Comparison of ENCODE assay signal across 39 cellular contexts in the genomic region with DNA sequence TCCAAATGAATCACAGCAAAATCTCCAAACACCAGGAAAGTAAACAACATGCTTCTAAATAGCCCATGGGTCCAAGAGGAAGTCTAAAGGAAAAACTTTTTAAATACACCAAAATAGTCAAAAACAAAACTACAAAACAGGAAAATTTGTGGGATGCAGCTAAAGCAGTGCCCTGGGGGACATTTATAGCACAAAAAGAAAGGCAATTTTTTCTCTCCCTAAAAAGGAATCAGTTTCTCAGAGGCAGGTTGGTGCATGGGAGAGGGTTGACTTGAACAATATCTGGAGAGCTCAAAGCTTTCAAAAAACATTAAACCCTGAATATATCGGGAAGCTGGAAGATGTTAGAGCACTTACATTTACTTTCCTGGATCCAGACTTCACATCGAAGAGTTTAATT. TPM values are rescaled to one million over a fixed set of nuclear protein-coding genes. Genes with fewer than 3 reads are reported as not detected.
"Had no signal": no experiment of that assay in that cellular context is flagged by ENCODE, and none has a peak within 500 bp of the region (broad histone marks: within the 10 kb centered on the region; RNA-seq: fewer than 3 reads in every experiment).

No MANE protein-coding gene starts in this region.

- H3K36me3 Mint-ChIP-seq: activated CD4-positive, alpha-beta memory T cell treated with anti-CD3 and anti-CD28 coated beads for 36 hours; activated naive CD4-positive, alpha-beta T cell treated with anti-CD3 and anti-CD28 coated beads, Interleukin-2, amount 10 ng/mL, durations not matched to agents 7 days and 5 days; activated naive CD4-positive, alpha-beta T cell treated with anti-CD3 and anti-CD28 coated beads, Interleukin-2, amount 50 U/mL, for 72 hours; activated naive CD8-positive, alpha-beta T cell treated with anti-CD3 and anti-CD28 coated beads, Interleukin-2, amount 10 ng/mL, durations not matched to agents 7 days and 5 days had no signal

- H3K4me1 ChIP-seq: ascending aorta, esophagus squamous epithelium, gastroesophageal sphincter had no signal

- ATAC-seq: activated CD4-positive, alpha-beta T cell treated with anti-CD3 and anti-CD28 coated beads for 36 hours; activated CD8-positive, alpha-beta memory T cell treated with anti-CD3 and anti-CD28 coated beads, Interleukin-2, amount 10 ng/mL, durations not matched to agents 7 days and 5 days; activated CD8-positive, alpha-beta T cell treated with anti-CD3 and anti-CD28 coated beads, Interleukin-2, amount 10 ng/mL, durations not matched to agents 7 days and 5 days; activated naive CD4-positive, alpha-beta T cell treated with anti-CD3 and anti-CD28 coated beads, Interleukin-2, amount 50 U/mL, for 72 hours; gastroesophageal sphincter; heart right ventricle; T-helper 17 cell had no signal

- H3K9me3 Mint-ChIP-seq: activated CD4-positive, alpha-beta T cell treated with anti-CD3 and anti-CD28 coated beads, Interleukin-2, amount 10 ng/mL, durations not matched to agents 24 days and 14 days; activated naive CD4-positive, alpha-beta T cell treated with anti-CD3 and anti-CD28 coated beads, Interleukin-2, amount 10 ng/mL, durations not matched to agents 7 days and 5 days; activated naive CD4-positive, alpha-beta T cell treated with anti-CD3 and anti-CD28 coated beads, Interleukin-2, amount 50 U/mL, for 72 hours; activated T-helper 1 cell treated with anti-CD3 and anti-CD28 coated beads, Interleukin-12 subunit alpha, Interleukin-12 subunit beta, Interleukin-2, Interleukin-4 antibody, amounts not matched to agents 30 ng/mL and 10 ng/mL and 1 ng/mL, durations not matched to agents 14 hours and 24 hours and 36 hours; activated T-helper 2 cell treated with anti-CD3 and anti-CD28 coated beads, Interferon-gamma antibody, Interleukin-2, Interleukin-4, amounts not matched to agents 10 μg/mL and 5 μg/mL and 100 μg/mL, durations not matched to agents 14 hours and 24 hours and 36 hours; central memory CD8-positive, alpha-beta T cell; dendritic cell treated with granulocyte-macrophage colony-stimulating factor and Interleukin-4, amounts not matched to agents 40 ng/mL and 50 ng/mL, for 4 days; T-helper 2 cell treated with Interferon-gamma antibody and Interleukin-4, amounts not matched to agents 5 μg/mL and 100 μg/mL, for 36 hours had no signal

- H3K27ac ChIP-seq: ascending aorta, brain microvascular endothelial cell, coronary artery, dorsolateral prefrontal cortex, epithelial cell of prostate, esophagus squamous epithelium, gastroesophageal sphincter, heart right ventricle had no signal

- H3K27me3 Mint-ChIP-seq: activated CD4-positive, alpha-beta memory T cell treated with anti-CD3 and anti-CD28 coated beads for 36 hours; activated CD8-positive, alpha-beta memory T cell treated with anti-CD3 and anti-CD28 coated beads, Interleukin-2, amount 10 ng/mL, durations not matched to agents 7 days and 5 days; central memory CD8-positive, alpha-beta T cell had no signal

- H3K4me3 Mint-ChIP-seq: activated CD4-positive, alpha-beta memory T cell treated with anti-CD3 and anti-CD28 coated beads for 36 hours; activated CD4-positive, alpha-beta T cell treated with anti-CD3 and anti-CD28 coated beads for 36 hours; activated CD4-positive, alpha-beta T cell treated with anti-CD3 and anti-CD28 coated beads, Interleukin-2, amount 10 ng/mL, durations not matched to agents 24 days and 14 days; activated CD8-positive, alpha-beta memory T cell treated with anti-CD3 and anti-CD28 coated beads, Interleukin-2, amount 10 ng/mL, durations not matched to agents 7 days and 5 days; activated CD8-positive, alpha-beta T cell treated with anti-CD3 and anti-CD28 coated beads, Interleukin-2, amount 10 ng/mL, durations not matched to agents 7 days and 5 days; activated naive CD4-positive, alpha-beta T cell treated with anti-CD3 and anti-CD28 coated beads, Interleukin-2, amount 10 ng/mL, durations not matched to agents 7 days and 5 days; activated naive CD8-positive, alpha-beta T cell treated with anti-CD3 and anti-CD28 coated beads, Interleukin-2, amount 10 ng/mL, durations not matched to agents 7 days and 5 days; activated T-helper 1 cell treated with anti-CD3 and anti-CD28 coated beads, Interleukin-12 subunit alpha, Interleukin-12 subunit beta, Interleukin-2, Interleukin-4 antibody, amounts not matched to agents 30 ng/mL and 10 ng/mL and 1 ng/mL, durations not matched to agents 14 hours and 24 hours and 36 hours; central memory CD8-positive, alpha-beta T cell; dendritic cell treated with granulocyte-macrophage colony-stimulating factor and Interleukin-4, amounts not matched to agents 40 ng/mL and 50 ng/mL, for 4 days; T-helper 17 cell; T-helper 2 cell treated with Interferon-gamma antibody and Interleukin-4, amounts not matched to agents 5 μg/mL and 100 μg/mL, for 36 hours had no signal

- H3K36me3 ChIP-seq: ascending aorta, brain microvascular endothelial cell, esophagus squamous epithelium, gastroesophageal sphincter, heart right ventricle had no signal

- H3K27ac Mint-ChIP-seq: activated CD4-positive, alpha-beta memory T cell treated with anti-CD3 and anti-CD28 coated beads for 36 hours; activated CD4-positive, alpha-beta T cell treated with anti-CD3 and anti-CD28 coated beads for 36 hours; activated CD4-positive, alpha-beta T cell treated with anti-CD3 and anti-CD28 coated beads, Interleukin-2, amount 10 ng/mL, durations not matched to agents 24 days and 14 days; activated CD8-positive, alpha-beta memory T cell treated with anti-CD3 and anti-CD28 coated beads, Interleukin-2, amount 10 ng/mL, durations not matched to agents 7 days and 5 days; activated CD8-positive, alpha-beta T cell treated with anti-CD3 and anti-CD28 coated beads, Interleukin-2, amount 10 ng/mL, durations not matched to agents 7 days and 5 days; activated naive CD4-positive, alpha-beta T cell treated with anti-CD3 and anti-CD28 coated beads, Interleukin-2, amount 10 ng/mL, durations not matched to agents 7 days and 5 days; activated naive CD4-positive, alpha-beta T cell treated with anti-CD3 and anti-CD28 coated beads, Interleukin-2, amount 50 U/mL, for 72 hours; activated naive CD8-positive, alpha-beta T cell treated with anti-CD3 and anti-CD28 coated beads, Interleukin-2, amount 10 ng/mL, durations not matched to agents 7 days and 5 days; activated T-helper 1 cell treated with anti-CD3 and anti-CD28 coated beads, Interleukin-12 subunit alpha, Interleukin-12 subunit beta, Interleukin-2, Interleukin-4 antibody, amounts not matched to agents 30 ng/mL and 10 ng/mL and 1 ng/mL, durations not matched to agents 14 hours and 24 hours and 36 hours; activated T-helper 2 cell treated with anti-CD3 and anti-CD28 coated beads, Interferon-gamma antibody, Interleukin-2, Interleukin-4, amounts not matched to agents 10 μg/mL and 5 μg/mL and 100 μg/mL, durations not matched to agents 14 hours and 24 hours and 36 hours; dendritic cell treated with granulocyte-macrophage colony-stimulating factor and Interleukin-4, amounts not matched to agents 40 ng/mL and 50 ng/mL, for 4 days; T-helper 17 cell; T-helper 2 cell treated with Interferon-gamma antibody and Interleukin-4, amounts not matched to agents 5 μg/mL and 100 μg/mL, for 36 hours had no signal

- H3K4me1 Mint-ChIP-seq: activated CD4-positive, alpha-beta T cell treated with anti-CD3 and anti-CD28 coated beads for 36 hours; activated CD4-positive, alpha-beta T cell treated with anti-CD3 and anti-CD28 coated beads, Interleukin-2, amount 10 ng/mL, durations not matched to agents 24 days and 14 days; activated CD8-positive, alpha-beta memory T cell treated with anti-CD3 and anti-CD28 coated beads, Interleukin-2, amount 10 ng/mL, durations not matched to agents 7 days and 5 days; activated naive CD4-positive, alpha-beta T cell treated with anti-CD3 and anti-CD28 coated beads, Interleukin-2, amount 10 ng/mL, durations not matched to agents 7 days and 5 days; activated naive CD8-positive, alpha-beta T cell treated with anti-CD3 and anti-CD28 coated beads, Interleukin-2, amount 10 ng/mL, durations not matched to agents 7 days and 5 days; central memory CD8-positive, alpha-beta T cell; T-helper 17 cell had no signal

- DNase-seq: activated CD4-positive, alpha-beta memory T cell treated with anti-CD3 and anti-CD28 coated beads for 36 hours; activated CD4-positive, alpha-beta T cell treated with anti-CD3 and anti-CD28 coated beads for 36 hours; activated CD4-positive, alpha-beta T cell treated with anti-CD3 and anti-CD28 coated beads, Interleukin-2, amount 10 ng/mL, durations not matched to agents 24 days and 14 days; activated CD4-positive, CD25-positive, alpha-beta regulatory T cell; activated CD4-positive, CD25-positive, alpha-beta regulatory T cell treated with anti-CD3 and anti-CD28 coated beads, Interleukin-2, amount 50 U/mL, for 72 hours; activated CD8-positive, alpha-beta memory T cell treated with anti-CD3 and anti-CD28 coated beads, Interleukin-2, amount 10 ng/mL, durations not matched to agents 7 days and 5 days; activated CD8-positive, alpha-beta memory T cell treated with anti-CD3 and anti-CD28 coated beads, Interleukin-2, amount 50 U/mL, for 4 hours; activated CD8-positive, alpha-beta T cell treated with anti-CD3 and anti-CD28 coated beads, Interleukin-2, amount 10 ng/mL, durations not matched to agents 7 days and 5 days; activated naive CD4-positive, alpha-beta T cell; activated naive CD4-positive, alpha-beta T cell treated with anti-CD3 and anti-CD28 coated beads, Interleukin-2, amount 10 ng/mL, durations not matched to agents 7 days and 5 days; activated naive CD8-positive, alpha-beta T cell treated with anti-CD3 and anti-CD28 coated beads, Interleukin-2, amount 10 ng/mL, durations not matched to agents 7 days and 5 days; activated T-cell treated with anti-CD3 and anti-CD28 coated beads, Interleukin-2, amount 50 U/mL, for 1 hour; activated T-cell treated with anti-CD3 and anti-CD28 coated beads, Interleukin-2, amount 50 U/mL, for 48 hours; brain microvascular endothelial cell; dorsolateral prefrontal cortex; effector memory CD4-positive, alpha-beta T cell; esophagus squamous epithelium; foreskin melanocyte; heart right ventricle; T-helper 1 cell; T-helper 17 cell; T1000 had no signal

- FAIRE-seq: bronchial epithelial cell, endothelial cell of umbilical vein had no signal

- H3K9me3 ChIP-seq: esophagus squamous epithelium, gastroesophageal sphincter had no signal

- H3K4me3 ChIP-seq: ascending aorta, coronary artery, dorsolateral prefrontal cortex, esophagus squamous epithelium, gastroesophageal sphincter, heart right ventricle had no signal

- H3K27me3 ChIP-seq: brain microvascular endothelial cell, esophagus squamous epithelium, gastroesophageal sphincter had no signal

RNA-seq across cellular contexts. Expression of gene DUSP9, which starts 15.7 kb away (rescaled TPM):
- total RNA-seq: activated CD8-positive, alpha-beta T cell treated with anti-CD3 and anti-CD28 coated beads, Interleukin-2, amount 10 ng/mL, durations not matched to agents 7 days and 5 days; activated naive CD8-positive, alpha-beta T cell treated with anti-CD3 and anti-CD28 coated beads, Interleukin-2, amount 10 ng/mL, durations not matched to agents 7 days and 5 days; ascending aorta; cardiac septum; endothelial cell of umbilical vein; fibroblast of lung; fibroblast of villous mesenchyme; gastroesophageal sphincter; T-helper 17 cell had no signal
- polyA plus RNA-seq: fibroblast of lung had no signal

RNA-seq across cellular contexts. Expression of gene PNCK, which starts 42.3 kb away (rescaled TPM):
- total RNA-seq: activated CD8-positive, alpha-beta memory T cell treated with anti-CD3 and anti-CD28 coated beads for 36 hours; activated CD8-positive, alpha-beta memory T cell treated with anti-CD3 and anti-CD28 coated beads, Interleukin-2, amount 10 ng/mL, durations not matched to agents 7 days and 5 days; activated T-helper 1 cell treated with anti-CD3 and anti-CD28 coated beads, Interleukin-12 subunit alpha, Interleukin-12 subunit beta, Interleukin-2, Interleukin-4 antibody, amounts not matched to agents 30 ng/mL and 10 ng/mL and 1 ng/mL, durations not matched to agents 14 hours and 24 hours and 36 hours; endothelial cell of umbilical vein; glomerular endothelial cell had no signal
- polyA plus RNA-seq: fibroblast of lung had no signal
